Comparison of ENCODE assay signal across 9 cellular contexts in the genomic region with DNA sequence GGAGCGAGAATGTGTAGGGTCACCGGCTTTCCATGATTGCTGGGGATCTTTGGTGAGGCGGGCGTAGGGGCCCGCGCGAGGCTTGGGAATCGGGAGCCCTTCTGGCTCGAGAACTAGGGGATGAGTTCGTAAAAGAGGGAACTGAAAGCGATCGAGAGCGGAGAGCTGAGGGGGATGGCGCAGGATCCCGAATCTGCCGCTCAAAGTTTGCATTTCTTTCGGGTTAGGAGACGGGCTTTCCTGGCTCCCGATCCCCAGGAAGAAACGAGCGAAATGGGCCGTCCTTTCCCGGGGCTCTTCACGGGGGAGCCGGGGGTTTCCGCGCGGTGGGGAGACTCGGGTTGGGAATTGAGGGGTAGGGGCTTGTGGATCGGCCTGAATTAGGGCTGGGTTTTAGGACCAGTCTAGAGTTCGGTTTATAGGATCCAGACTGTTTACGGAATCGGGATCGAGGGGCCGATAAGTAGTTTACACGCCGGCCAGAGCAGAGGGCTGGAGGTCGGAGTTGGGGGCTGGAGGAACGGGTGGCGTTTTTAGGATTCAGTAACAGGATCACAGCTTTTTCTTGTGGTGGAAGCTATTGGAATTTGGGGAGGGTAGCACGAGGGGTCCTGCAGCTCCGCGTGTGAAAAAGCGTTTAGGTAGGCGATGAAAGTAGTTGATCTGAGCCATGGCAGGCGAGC. TPM values are rescaled to one million over a fixed set of nuclear protein-coding genes. Genes with fewer than 3 reads are reported as not detected.
A peak's percentile ranks its signal among the peaks of the same experiment; 100 is the strongest.
DNase-seq lines count a peak whose midpoint lies in the region; ATAC-seq and TF ChIP-seq lines count a peak whose summit lies in the region.
"Had no signal": no experiment of that assay in that cellular context is flagged by ENCODE, and none has a peak within 500 bp of the region (broad histone marks: within the 10 kb centered on the region; RNA-seq: fewer than 3 reads in every experiment).

No MANE protein-coding gene starts in this region.

- H3K27ac ChIP-seq in mesodermal cell (ENCODE audit: low read depth, low read length, severe bottlenecking), result no peak overlapping the region
- H3K27ac ChIP-seq in aorta (ENCODE audit: low read depth in 1 of 2, low read length in 2 of 2), result peak overlapping the region; percentile 64 to 90

- H3K4me3 ChIP-seq in choroid plexus epithelial cell (ENCODE audit: low read depth, low read length) (peak overlapping the region; percentile 80), mesodermal cell (ENCODE audit: extremely low read depth, insufficient read depth, low read length, poor library complexity, severe bottlenecking) (peak overlapping the region; percentile 62), aorta (ENCODE audit: low read length in 2 of 2) (peak overlapping the region; percentile 75 to 93)

- TF ChIP-seq CTCF in choroid plexus epithelial cell (conservative IDR thresholded peaks at IDR 0.05; ENCODE audit: low read depth, low read length), result no peak

- intact Hi-C loops in aorta (cut with DNase I), result loop anchor here in 1 of 2 donors (2.0 to 5.0 kb wide), 2 partner anchors 96 to 181 kb away; no protein-coding TSS in a partner anchor

- H3K4me1 ChIP-seq in mesodermal cell (ENCODE audit: control insufficient read depth, insufficient read depth, low read length, poor library complexity, severe bottlenecking), result peaks cover 47% of the 10 kb centered on the region
- no peaks in the 10 kb centered on the region for H3K4me1 ChIP-seq in aorta (ENCODE audit: control insufficient read depth in 1 of 2, insufficient read depth in 2 of 2, low read length in 2 of 2)

- WGBS in mesodermal cell (ENCODE audit: insufficient coverage in 2 of 2), 2 experiments, result 0 to 1% methylated on average over 29 to 43 of the region's 46 CpGs
- WGBS in aorta, 2 donors, result 1% methylated on average over 46 of the region's 46 CpGs

- DNase-seq in ELF-1 (ENCODE audit: low read depth, low spot score) (peak; percentile 37), LHCN-M2 (ENCODE audit: low read depth) (peak; percentile 29), choroid plexus epithelial cell (ENCODE audit: low read depth) (peak; percentile 46), aorta (no peak), COR-L47 (lab: John Stamatoyannopoulos, UW) (no peak), NCI-H2081 (lab: John Stamatoyannopoulos, UW) (no peak), DMS114 treated with DMSO at 0.1 percent for 48 hours (lab: John Stamatoyannopoulos, UW; ENCODE audit: unreplicated experiment) (no peak)

- no peaks in the 10 kb centered on the region for H3K9me3 ChIP-seq in mesodermal cell (ENCODE audit: control insufficient read depth, low read length)
- no peaks in the 10 kb centered on the region for H3K9me3 ChIP-seq in aorta (ENCODE audit: control insufficient read depth, low read length)

- no peaks in the 10 kb centered on the region for H3K36me3 ChIP-seq in mesodermal cell (ENCODE audit: control insufficient read depth, insufficient read depth, low read length)
- no peaks in the 10 kb centered on the region for H3K36me3 ChIP-seq in aorta (ENCODE audit: control insufficient read depth in 1 of 2, insufficient read depth in 2 of 2, low read length in 1 of 2)

- ATAC-seq in aorta (ENCODE audit: low FRiP score), result peak; percentile 1

- H3K27me3 ChIP-seq in aorta (ENCODE audit: control insufficient read depth in 1 of 2, insufficient read depth in 2 of 2, low read length in 1 of 2), result no peaks in the 10 kb centered on the region

RNA-seq across cellular contexts. Expression of gene PKNOX2, which starts 1.3 kb away (rescaled TPM):
- 14.6 and 15.6 TPM in 2 replicates for total RNA-seq in LHCN-M2 (2014; rRNA removed)
- 18.2 TPM for polyA plus RNA-seq in LHCN-M2 (2012)
- 10.9 TPM for polyA plus RNA-seq in mesodermal cell (2013, experiment 1 of 2)
- 10.0 TPM for polyA plus RNA-seq in mesodermal cell (2013, experiment 2 of 2)
- total RNA-seq in aorta, result 10 to 100 TPM in 1 of 2 donors, 1 to 10 TPM in 1; 7.7 to 19.8 TPM
- polyA plus RNA-seq in aorta, result 1 to 10 TPM; 1.8 to 3.9 TPM
- total RNA-seq: NCI-H460 had no signal

RNA-seq across cellular contexts. Expression of gene TMEM218, which starts 54.4 kb away (rescaled TPM):
- 32.4 and 38.1 TPM in 2 replicates for total RNA-seq in LHCN-M2 (2014; rRNA removed)
- polyA plus RNA-seq in LHCN-M2 (2012), result 20.3 TPM
- polyA plus RNA-seq in mesodermal cell (2013, experiment 1 of 2), result 24.4 TPM
- polyA plus RNA-seq in mesodermal cell (2013, experiment 2 of 2), result 19.8 TPM
- 10 to 100 TPM in 1 of 2 donors, 1 to 10 TPM in 1; 9.9 to 16.9 TPM for total RNA-seq in aorta
- 10 to 100 TPM; 31.9 to 34.7 TPM for polyA plus RNA-seq in aorta

Comparison
In these comparisons a context has a peak if more than half of its experiments do, and no peak if none do; other contexts are left out.
1. DNase-seq: peak in ELF-1 (single experiment), LHCN-M2 (single experiment) and choroid plexus epithelial cell (single experiment); none in aorta (0 of 2), COR-L47 (single experiment), NCI-H2081 (0 of 2) and DMS114 treated with DMSO at 0.1 percent for 48 hours (single experiment).
2. Peak in every context shown above with its lines, with median percentiles within 50 percentile points of each other: H3K4me3 ChIP-seq.